In the genomic region with DNA sequence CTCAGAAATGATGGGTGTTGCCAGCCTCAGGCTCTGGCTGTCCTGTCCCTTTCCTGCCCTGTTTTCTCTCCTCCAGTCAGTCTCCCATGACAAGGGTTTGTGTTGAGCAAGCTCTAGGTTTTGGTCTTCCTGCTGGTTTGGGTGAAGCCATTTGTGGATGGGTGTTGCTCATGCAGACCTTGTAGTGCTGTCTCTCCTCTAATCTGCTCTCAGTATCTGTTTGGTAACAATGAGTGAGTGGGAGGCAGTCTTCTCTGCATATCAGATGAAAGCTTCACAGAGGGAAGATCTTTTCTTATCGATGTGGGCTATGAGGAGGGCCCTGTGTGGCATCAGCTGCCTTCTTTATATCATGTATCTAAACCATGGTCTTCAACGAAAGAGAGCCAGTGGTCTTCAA, we compare ENCODE assay signal across 35 cellular contexts. TPM values are rescaled to one million over a fixed set of nuclear protein-coding genes. Genes with fewer than 3 reads are reported as not detected.
"Had no signal": no experiment of that assay in that cellular context is flagged by ENCODE, and none has a peak within 500 bp of the region (broad histone marks: within the 10 kb centered on the region; RNA-seq: fewer than 3 reads in every experiment).

No MANE protein-coding gene starts in this region.

- ATAC-seq: activated CD4-positive, alpha-beta T cell treated with anti-CD3 and anti-CD28 coated beads for 36 hours; activated CD8-positive, alpha-beta memory T cell treated with anti-CD3 and anti-CD28 coated beads, Interleukin-2, amount 10 ng/mL, durations not matched to agents 7 days and 5 days; activated CD8-positive, alpha-beta T cell treated with anti-CD3 and anti-CD28 coated beads, Interleukin-2, amount 10 ng/mL, durations not matched to agents 7 days and 5 days; effector memory CD8-positive, alpha-beta T cell; gastroesophageal sphincter; heart right ventricle; T-helper 17 cell had no signal

- H3K4me3 Mint-ChIP-seq: activated CD4-positive, alpha-beta memory T cell treated with anti-CD3 and anti-CD28 coated beads for 36 hours; activated CD4-positive, alpha-beta T cell treated with anti-CD3 and anti-CD28 coated beads for 36 hours; activated CD4-positive, alpha-beta T cell treated with anti-CD3 and anti-CD28 coated beads, Interleukin-2, amount 10 ng/mL, durations not matched to agents 24 days and 14 days; activated CD8-positive, alpha-beta memory T cell treated with anti-CD3 and anti-CD28 coated beads, Interleukin-2, amount 10 ng/mL, durations not matched to agents 7 days and 5 days; activated CD8-positive, alpha-beta T cell treated with anti-CD3 and anti-CD28 coated beads, Interleukin-2, amount 10 ng/mL, durations not matched to agents 7 days and 5 days; activated naive CD4-positive, alpha-beta T cell treated with anti-CD3 and anti-CD28 coated beads for 36 hours; activated naive CD4-positive, alpha-beta T cell treated with anti-CD3 and anti-CD28 coated beads, Interleukin-2, amount 50 U/mL, for 24 hours; activated naive CD8-positive, alpha-beta T cell treated with anti-CD3 and anti-CD28 coated beads, Interleukin-2, amount 10 ng/mL, durations not matched to agents 7 days and 5 days; effector memory CD8-positive, alpha-beta T cell; T-helper 17 cell had no signal

- H3K9me3 Mint-ChIP-seq: activated CD4-positive, alpha-beta memory T cell treated with anti-CD3 and anti-CD28 coated beads for 36 hours; activated naive CD4-positive, alpha-beta T cell treated with anti-CD3 and anti-CD28 coated beads for 36 hours; activated naive CD4-positive, alpha-beta T cell treated with anti-CD3 and anti-CD28 coated beads, Interleukin-2, amount 50 U/mL, for 24 hours; activated T-helper 2 cell treated with anti-CD3 and anti-CD28 coated beads, Interferon-gamma antibody, Interleukin-2, Interleukin-4, amounts not matched to agents 10 μg/mL and 5 μg/mL and 100 μg/mL, durations not matched to agents 14 hours and 24 hours and 36 hours; effector memory CD8-positive, alpha-beta T cell had no signal

- H3K27ac Mint-ChIP-seq: activated CD4-positive, alpha-beta memory T cell treated with anti-CD3 and anti-CD28 coated beads for 36 hours; activated CD4-positive, alpha-beta T cell treated with anti-CD3 and anti-CD28 coated beads for 36 hours; activated CD4-positive, alpha-beta T cell treated with anti-CD3 and anti-CD28 coated beads, Interleukin-2, amount 10 ng/mL, durations not matched to agents 24 days and 14 days; activated CD8-positive, alpha-beta memory T cell treated with anti-CD3 and anti-CD28 coated beads, Interleukin-2, amount 10 ng/mL, durations not matched to agents 7 days and 5 days; activated CD8-positive, alpha-beta T cell treated with anti-CD3 and anti-CD28 coated beads, Interleukin-2, amount 10 ng/mL, durations not matched to agents 7 days and 5 days; activated naive CD4-positive, alpha-beta T cell treated with anti-CD3 and anti-CD28 coated beads for 36 hours; activated naive CD4-positive, alpha-beta T cell treated with anti-CD3 and anti-CD28 coated beads, Interleukin-2, amount 50 U/mL, for 24 hours; activated naive CD8-positive, alpha-beta T cell treated with anti-CD3 and anti-CD28 coated beads, Interleukin-2, amount 10 ng/mL, durations not matched to agents 7 days and 5 days; activated T-helper 2 cell treated with anti-CD3 and anti-CD28 coated beads, Interferon-gamma antibody, Interleukin-2, Interleukin-4, amounts not matched to agents 10 μg/mL and 5 μg/mL and 100 μg/mL, durations not matched to agents 14 hours and 24 hours and 36 hours; effector memory CD8-positive, alpha-beta T cell; T-helper 17 cell had no signal

- H3K4me1 Mint-ChIP-seq: activated naive CD4-positive, alpha-beta T cell treated with anti-CD3 and anti-CD28 coated beads, Interleukin-2, amount 50 U/mL, for 24 hours; T-helper 17 cell had no signal

- DNase-seq: activated CD4-positive, alpha-beta memory T cell treated with anti-CD3 and anti-CD28 coated beads for 36 hours; activated CD4-positive, alpha-beta T cell treated with anti-CD3 and anti-CD28 coated beads for 36 hours; activated CD4-positive, alpha-beta T cell treated with anti-CD3 and anti-CD28 coated beads, Interleukin-2, amount 10 ng/mL, durations not matched to agents 24 days and 14 days; activated CD4-positive, CD25-positive, alpha-beta regulatory T cell; activated CD4-positive, CD25-positive, alpha-beta regulatory T cell treated with anti-CD3 and anti-CD28 coated beads, Interleukin-2, amount 50 U/mL, for 72 hours; activated CD8-positive, alpha-beta memory T cell treated with anti-CD3 and anti-CD28 coated beads, Interleukin-2, amount 10 ng/mL, durations not matched to agents 7 days and 5 days; activated CD8-positive, alpha-beta memory T cell treated with anti-CD3 and anti-CD28 coated beads, Interleukin-2, amount 50 U/mL, for 4 hours; activated CD8-positive, alpha-beta T cell treated with anti-CD3 and anti-CD28 coated beads, Interleukin-2, amount 10 ng/mL, durations not matched to agents 7 days and 5 days; activated effector memory CD4-positive, alpha-beta T cell treated with anti-CD3 and anti-CD28 coated beads, Interleukin-2, amount 50 U/mL, for 16 hours; activated naive CD4-positive, alpha-beta T cell treated with anti-CD3 and anti-CD28 coated beads for 36 hours; activated naive CD8-positive, alpha-beta T cell treated with anti-CD3 and anti-CD28 coated beads, Interleukin-2, amount 10 ng/mL, durations not matched to agents 7 days and 5 days; activated T-cell treated with anti-CD3 and anti-CD28 coated beads, Interleukin-2, amount 50 U/mL, for 1 hour; amniotic stem cell; anterior cingulate cortex; brain microvascular endothelial cell; cortex of kidney; dermis blood vessel endothelial cell; effector CD4-positive, alpha-beta T cell; effector memory CD8-positive, alpha-beta T cell; esophagus squamous epithelium; foreskin melanocyte; heart right ventricle; T-helper 1 cell; T-helper 17 cell had no signal

- H3K36me3 Mint-ChIP-seq: activated CD4-positive, alpha-beta memory T cell treated with anti-CD3 and anti-CD28 coated beads for 36 hours; activated CD8-positive, alpha-beta memory T cell treated with anti-CD3 and anti-CD28 coated beads, Interleukin-2, amount 10 ng/mL, durations not matched to agents 7 days and 5 days; activated naive CD4-positive, alpha-beta T cell treated with anti-CD3 and anti-CD28 coated beads, Interleukin-2, amount 50 U/mL, for 24 hours had no signal

RNA-seq across cellular contexts. Expression of gene CMA1, which starts 3.6 kb away (rescaled TPM):
- total RNA-seq: activated CD4-positive, alpha-beta memory T cell treated with anti-CD3 and anti-CD28 coated beads for 36 hours; activated CD4-positive, alpha-beta T cell treated with anti-CD3 and anti-CD28 coated beads, Interleukin-2, amount 10 ng/mL, durations not matched to agents 24 days and 14 days; activated CD8-positive, alpha-beta memory T cell treated with anti-CD3 and anti-CD28 coated beads for 36 hours; activated CD8-positive, alpha-beta memory T cell treated with anti-CD3 and anti-CD28 coated beads, Interleukin-2, amount 10 ng/mL, durations not matched to agents 7 days and 5 days; astrocyte; bronchial epithelial cell; chondrocyte; dermis blood vessel endothelial cell; fibroblast of lung; fibroblast of villous mesenchyme; glomerular endothelial cell; hepatocyte; T-helper 17 cell had no signal
